Comparison of ENCODE assay signal across 1 cellular context in the genomic region with DNA sequence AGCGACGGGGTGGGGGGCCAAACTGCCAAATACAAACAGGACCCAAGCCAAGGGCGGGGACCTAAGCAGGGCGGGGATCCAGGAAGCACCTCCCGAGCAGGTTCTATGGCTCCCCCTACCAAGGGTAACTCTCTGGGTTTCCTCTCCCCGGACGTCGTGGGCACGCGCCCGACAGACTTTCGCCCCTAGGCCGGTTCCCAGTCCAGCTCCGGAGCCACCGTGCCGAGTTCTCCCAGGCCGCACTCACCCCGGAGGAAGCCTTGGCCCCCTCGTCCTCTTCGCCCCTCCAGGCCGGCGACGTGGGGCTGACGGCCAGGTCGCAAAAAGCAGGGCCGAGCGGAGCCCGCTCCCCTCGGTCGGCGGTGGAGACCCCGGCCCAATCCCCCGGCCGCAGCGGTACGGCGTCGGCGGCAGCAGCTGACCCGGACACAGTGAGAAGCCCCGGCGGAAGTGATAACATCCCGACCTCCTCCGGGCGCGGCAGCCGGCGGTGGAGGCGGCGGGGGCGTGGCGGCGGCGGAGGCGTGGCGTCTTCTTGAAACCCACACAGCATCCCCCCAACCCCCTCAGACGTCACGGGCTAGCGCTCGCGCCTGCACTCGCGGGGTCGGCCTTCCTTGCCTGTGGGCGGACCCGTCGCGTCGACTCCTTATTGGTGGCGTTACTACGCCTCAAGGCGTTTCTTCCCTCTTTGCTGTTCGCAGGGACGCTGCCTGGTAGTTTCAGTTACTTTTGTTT.
TF ChIP-seq lines count a peak whose summit lies in the region.

A gene with protein sequence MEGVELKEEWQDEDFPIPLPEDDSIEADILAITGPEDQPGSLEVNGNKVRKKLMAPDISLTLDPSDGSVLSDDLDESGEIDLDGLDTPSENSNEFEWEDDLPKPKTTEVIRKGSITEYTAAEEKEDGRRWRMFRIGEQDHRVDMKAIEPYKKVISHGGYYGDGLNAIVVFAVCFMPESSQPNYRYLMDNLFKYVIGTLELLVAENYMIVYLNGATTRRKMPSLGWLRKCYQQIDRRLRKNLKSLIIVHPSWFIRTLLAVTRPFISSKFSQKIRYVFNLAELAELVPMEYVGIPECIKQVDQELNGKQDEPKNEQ (minus strand): TSS at position 433 of the 738 bp plus-strand sequence. CDS start 6,863 bp downstream, outside the sequence.

TF ChIP-seq in H1, 55 proteins besides CTCF, POLR2A, EP300 and RAD21:
- TF ChIP-seq, protein P1, sequence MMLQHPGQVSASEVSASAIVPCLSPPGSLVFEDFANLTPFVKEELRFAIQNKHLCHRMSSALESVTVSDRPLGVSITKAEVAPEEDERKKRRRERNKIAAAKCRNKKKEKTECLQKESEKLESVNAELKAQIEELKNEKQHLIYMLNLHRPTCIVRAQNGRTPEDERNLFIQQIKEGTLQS (IDR thresholded peaks at IDR 0.05; ENCODE audit: insufficient read depth, low read depth, low read length) = no peak
- no peak for TF ChIP-seq CBX8 (IDR thresholded peaks at IDR 0.05; ENCODE audit: borderline replicate concordance, low read depth, low read length)
- peak; percentile 78; the same call in 1 of the 2 replicates for TF ChIP-seq EGR1 (IDR thresholded peaks at IDR 0.05; ENCODE audit: borderline replicate concordance, low read depth, low read length)
- TF ChIP-seq, protein P2, sequence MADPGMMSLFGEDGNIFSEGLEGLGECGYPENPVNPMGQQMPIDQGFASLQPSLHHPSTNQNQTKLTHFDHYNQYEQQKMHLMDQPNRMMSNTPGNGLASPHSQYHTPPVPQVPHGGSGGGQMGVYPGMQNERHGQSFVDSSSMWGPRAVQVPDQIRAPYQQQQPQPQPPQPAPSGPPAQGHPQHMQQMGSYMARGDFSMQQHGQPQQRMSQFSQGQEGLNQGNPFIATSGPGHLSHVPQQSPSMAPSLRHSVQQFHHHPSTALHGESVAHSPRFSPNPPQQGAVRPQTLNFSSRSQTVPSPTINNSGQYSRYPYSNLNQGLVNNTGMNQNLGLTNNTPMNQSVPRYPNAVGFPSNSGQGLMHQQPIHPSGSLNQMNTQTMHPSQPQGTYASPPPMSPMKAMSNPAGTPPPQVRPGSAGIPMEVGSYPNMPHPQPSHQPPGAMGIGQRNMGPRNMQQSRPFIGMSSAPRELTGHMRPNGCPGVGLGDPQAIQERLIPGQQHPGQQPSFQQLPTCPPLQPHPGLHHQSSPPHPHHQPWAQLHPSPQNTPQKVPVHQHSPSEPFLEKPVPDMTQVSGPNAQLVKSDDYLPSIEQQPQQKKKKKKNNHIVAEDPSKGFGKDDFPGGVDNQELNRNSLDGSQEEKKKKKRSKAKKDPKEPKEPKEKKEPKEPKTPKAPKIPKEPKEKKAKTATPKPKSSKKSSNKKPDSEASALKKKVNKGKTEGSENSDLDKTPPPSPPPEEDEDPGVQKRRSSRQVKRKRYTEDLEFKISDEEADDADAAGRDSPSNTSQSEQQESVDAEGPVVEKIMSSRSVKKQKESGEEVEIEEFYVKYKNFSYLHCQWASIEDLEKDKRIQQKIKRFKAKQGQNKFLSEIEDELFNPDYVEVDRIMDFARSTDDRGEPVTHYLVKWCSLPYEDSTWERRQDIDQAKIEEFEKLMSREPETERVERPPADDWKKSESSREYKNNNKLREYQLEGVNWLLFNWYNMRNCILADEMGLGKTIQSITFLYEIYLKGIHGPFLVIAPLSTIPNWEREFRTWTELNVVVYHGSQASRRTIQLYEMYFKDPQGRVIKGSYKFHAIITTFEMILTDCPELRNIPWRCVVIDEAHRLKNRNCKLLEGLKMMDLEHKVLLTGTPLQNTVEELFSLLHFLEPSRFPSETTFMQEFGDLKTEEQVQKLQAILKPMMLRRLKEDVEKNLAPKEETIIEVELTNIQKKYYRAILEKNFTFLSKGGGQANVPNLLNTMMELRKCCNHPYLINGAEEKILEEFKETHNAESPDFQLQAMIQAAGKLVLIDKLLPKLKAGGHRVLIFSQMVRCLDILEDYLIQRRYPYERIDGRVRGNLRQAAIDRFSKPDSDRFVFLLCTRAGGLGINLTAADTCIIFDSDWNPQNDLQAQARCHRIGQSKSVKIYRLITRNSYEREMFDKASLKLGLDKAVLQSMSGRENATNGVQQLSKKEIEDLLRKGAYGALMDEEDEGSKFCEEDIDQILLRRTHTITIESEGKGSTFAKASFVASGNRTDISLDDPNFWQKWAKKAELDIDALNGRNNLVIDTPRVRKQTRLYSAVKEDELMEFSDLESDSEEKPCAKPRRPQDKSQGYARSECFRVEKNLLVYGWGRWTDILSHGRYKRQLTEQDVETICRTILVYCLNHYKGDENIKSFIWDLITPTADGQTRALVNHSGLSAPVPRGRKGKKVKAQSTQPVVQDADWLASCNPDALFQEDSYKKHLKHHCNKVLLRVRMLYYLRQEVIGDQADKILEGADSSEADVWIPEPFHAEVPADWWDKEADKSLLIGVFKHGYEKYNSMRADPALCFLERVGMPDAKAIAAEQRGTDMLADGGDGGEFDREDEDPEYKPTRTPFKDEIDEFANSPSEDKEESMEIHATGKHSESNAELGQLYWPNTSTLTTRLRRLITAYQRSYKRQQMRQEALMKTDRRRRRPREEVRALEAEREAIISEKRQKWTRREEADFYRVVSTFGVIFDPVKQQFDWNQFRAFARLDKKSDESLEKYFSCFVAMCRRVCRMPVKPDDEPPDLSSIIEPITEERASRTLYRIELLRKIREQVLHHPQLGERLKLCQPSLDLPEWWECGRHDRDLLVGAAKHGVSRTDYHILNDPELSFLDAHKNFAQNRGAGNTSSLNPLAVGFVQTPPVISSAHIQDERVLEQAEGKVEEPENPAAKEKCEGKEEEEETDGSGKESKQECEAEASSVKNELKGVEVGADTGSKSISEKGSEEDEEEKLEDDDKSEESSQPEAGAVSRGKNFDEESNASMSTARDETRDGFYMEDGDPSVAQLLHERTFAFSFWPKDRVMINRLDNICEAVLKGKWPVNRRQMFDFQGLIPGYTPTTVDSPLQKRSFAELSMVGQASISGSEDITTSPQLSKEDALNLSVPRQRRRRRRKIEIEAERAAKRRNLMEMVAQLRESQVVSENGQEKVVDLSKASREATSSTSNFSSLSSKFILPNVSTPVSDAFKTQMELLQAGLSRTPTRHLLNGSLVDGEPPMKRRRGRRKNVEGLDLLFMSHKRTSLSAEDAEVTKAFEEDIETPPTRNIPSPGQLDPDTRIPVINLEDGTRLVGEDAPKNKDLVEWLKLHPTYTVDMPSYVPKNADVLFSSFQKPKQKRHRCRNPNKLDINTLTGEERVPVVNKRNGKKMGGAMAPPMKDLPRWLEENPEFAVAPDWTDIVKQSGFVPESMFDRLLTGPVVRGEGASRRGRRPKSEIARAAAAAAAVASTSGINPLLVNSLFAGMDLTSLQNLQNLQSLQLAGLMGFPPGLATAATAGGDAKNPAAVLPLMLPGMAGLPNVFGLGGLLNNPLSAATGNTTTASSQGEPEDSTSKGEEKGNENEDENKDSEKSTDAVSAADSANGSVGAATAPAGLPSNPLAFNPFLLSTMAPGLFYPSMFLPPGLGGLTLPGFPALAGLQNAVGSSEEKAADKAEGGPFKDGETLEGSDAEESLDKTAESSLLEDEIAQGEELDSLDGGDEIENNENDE (IDR thresholded peaks at IDR 0.05; ENCODE audit: insufficient replicate concordance, low read length) = no peak
- TF ChIP-seq GABPA (IDR thresholded peaks at IDR 0.05; ENCODE audit: borderline replicate concordance, insufficient read depth, low read length) = peak; percentile 85
- peak; percentile 89 for TF ChIP-seq CREB1 (IDR thresholded peaks at IDR 0.05)
- TF ChIP-seq HDAC2 (IDR thresholded peaks at IDR 0.05; ENCODE audit: borderline replicate concordance in 1 of 2, low read depth in 2 of 2, low read length in 2 of 2) = no peak
- peak; percentile 97 for TF ChIP-seq PHF8 (conservative IDR thresholded peaks at IDR 0.05; ENCODE audit: low read depth, low read length)
- TF ChIP-seq ZNF274 (IDR thresholded peaks at IDR 0.05; ENCODE audit: borderline replicate concordance, extremely low read depth, low read length) = no peak
- 0 out of 2 replicates have a peak, but pooled peaks have one; percentile 52 for TF ChIP-seq BRCA1 (IDR thresholded peaks at IDR 0.05; ENCODE audit: low read depth, low read length)
- peak; percentile 68; the same call in 1 of the 2 replicates for TF ChIP-seq SP1 (IDR thresholded peaks at IDR 0.05; ENCODE audit: low read depth, low read length)
- TF ChIP-seq POLR2AphosphoS5 (IDR thresholded peaks at IDR 0.05; ENCODE audit: low read depth, low read length) = peak; percentile 86
- TF ChIP-seq, protein P3, sequence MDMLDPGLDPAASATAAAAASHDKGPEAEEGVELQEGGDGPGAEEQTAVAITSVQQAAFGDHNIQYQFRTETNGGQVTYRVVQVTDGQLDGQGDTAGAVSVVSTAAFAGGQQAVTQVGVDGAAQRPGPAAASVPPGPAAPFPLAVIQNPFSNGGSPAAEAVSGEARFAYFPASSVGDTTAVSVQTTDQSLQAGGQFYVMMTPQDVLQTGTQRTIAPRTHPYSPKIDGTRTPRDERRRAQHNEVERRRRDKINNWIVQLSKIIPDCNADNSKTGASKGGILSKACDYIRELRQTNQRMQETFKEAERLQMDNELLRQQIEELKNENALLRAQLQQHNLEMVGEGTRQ (IDR thresholded peaks at IDR 0.05; ENCODE audit: low read length) = no peak
- no peak for TF ChIP-seq KDM5A (IDR thresholded peaks at IDR 0.05; ENCODE audit: low read length)
- TF ChIP-seq RXRA (IDR thresholded peaks at IDR 0.05; ENCODE audit: insufficient read depth, low read depth, low read length) = no peak
- TF ChIP-seq SIN3A (conservative IDR thresholded peaks at IDR 0.05 in 1 of 2, IDR thresholded peaks at IDR 0.05 in 1 of 2; ENCODE audit: low read depth in 1 of 2, low read length in 2 of 2) = peak; percentile 33 to 47; a peak in 1 of 4 replicates
- no peak for TF ChIP-seq SAP30 (IDR thresholded peaks at IDR 0.05; ENCODE audit: insufficient read depth, insufficient replicate concordance, low read length)
- TF ChIP-seq, protein P4, sequence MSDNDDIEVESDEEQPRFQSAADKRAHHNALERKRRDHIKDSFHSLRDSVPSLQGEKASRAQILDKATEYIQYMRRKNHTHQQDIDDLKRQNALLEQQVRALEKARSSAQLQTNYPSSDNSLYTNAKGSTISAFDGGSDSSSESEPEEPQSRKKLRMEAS (IDR thresholded peaks at IDR 0.05) = peak; percentile 54
- TF ChIP-seq SIX5 (IDR thresholded peaks at IDR 0.05; ENCODE audit: low read depth, low read length) = no peak
- TF ChIP-seq YY1 (IDR thresholded peaks at IDR 0.05; ENCODE audit: low read depth, low read length) = 0 out of 2 replicates have a peak, but pooled peaks have one; percentile 9
- TF ChIP-seq TAF1 (IDR thresholded peaks at IDR 0.05; ENCODE audit: low read depth, low read length) = peak; percentile 93
- peak; percentile 80 for TF ChIP-seq TBP (IDR thresholded peaks at IDR 0.05; ENCODE audit: low read depth, low read length)
- TF ChIP-seq, protein P5, sequence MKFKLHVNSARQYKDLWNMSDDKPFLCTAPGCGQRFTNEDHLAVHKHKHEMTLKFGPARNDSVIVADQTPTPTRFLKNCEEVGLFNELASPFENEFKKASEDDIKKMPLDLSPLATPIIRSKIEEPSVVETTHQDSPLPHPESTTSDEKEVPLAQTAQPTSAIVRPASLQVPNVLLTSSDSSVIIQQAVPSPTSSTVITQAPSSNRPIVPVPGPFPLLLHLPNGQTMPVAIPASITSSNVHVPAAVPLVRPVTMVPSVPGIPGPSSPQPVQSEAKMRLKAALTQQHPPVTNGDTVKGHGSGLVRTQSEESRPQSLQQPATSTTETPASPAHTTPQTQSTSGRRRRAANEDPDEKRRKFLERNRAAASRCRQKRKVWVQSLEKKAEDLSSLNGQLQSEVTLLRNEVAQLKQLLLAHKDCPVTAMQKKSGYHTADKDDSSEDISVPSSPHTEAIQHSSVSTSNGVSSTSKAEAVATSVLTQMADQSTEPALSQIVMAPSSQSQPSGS (IDR thresholded peaks at IDR 0.05; ENCODE audit: low read length) = 0 out of 2 replicates have a peak, but pooled peaks have one; percentile 7
- no peak for TF ChIP-seq RNF2 (IDR thresholded peaks at IDR 0.05; ENCODE audit: borderline replicate concordance, low read depth, low read length, missing control alignments, poor library complexity, severe bottlenecking)
- TF ChIP-seq KDM4A (IDR thresholded peaks at IDR 0.05; ENCODE audit: low read depth, low read length, severe bottlenecking) = peak; percentile 66
- no peak for TF ChIP-seq JUN (IDR thresholded peaks at IDR 0.05; ENCODE audit: low read depth, low read length)
- TF ChIP-seq BACH1 (IDR thresholded peaks at IDR 0.05; ENCODE audit: low read length) = peak; percentile 65; the same call in 1 of the 2 replicates
- TF ChIP-seq ASH2L (IDR thresholded peaks at IDR 0.05; ENCODE audit: low read length) = peak; percentile 97
- TF ChIP-seq FOSL1 (IDR thresholded peaks at IDR 0.05; ENCODE audit: insufficient read depth, low read depth, low read length) = peak; percentile 40; the same call in 1 of the 2 replicates
- TF ChIP-seq RBBP5 (IDR thresholded peaks at IDR 0.05; ENCODE audit: borderline replicate concordance, low read depth, low read length) = peak; percentile 90
- TF ChIP-seq SRF (IDR thresholded peaks at IDR 0.05; ENCODE audit: low read depth, low read length) = no peak
- TF ChIP-seq HDAC6 (IDR thresholded peaks at IDR 0.05; ENCODE audit: low read depth, low read length) = no peak
- TF ChIP-seq CHD2 (IDR thresholded peaks at IDR 0.05; ENCODE audit: low read length) = peak; percentile 72; the same call in 1 of the 2 replicates
- no peak for TF ChIP-seq POU5F1 (IDR thresholded peaks at IDR 0.05; ENCODE audit: low read depth, low read length)
- TF ChIP-seq, protein P6, sequence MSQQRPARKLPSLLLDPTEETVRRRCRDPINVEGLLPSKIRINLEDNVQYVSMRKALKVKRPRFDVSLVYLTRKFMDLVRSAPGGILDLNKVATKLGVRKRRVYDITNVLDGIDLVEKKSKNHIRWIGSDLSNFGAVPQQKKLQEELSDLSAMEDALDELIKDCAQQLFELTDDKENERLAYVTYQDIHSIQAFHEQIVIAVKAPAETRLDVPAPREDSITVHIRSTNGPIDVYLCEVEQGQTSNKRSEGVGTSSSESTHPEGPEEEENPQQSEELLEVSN (IDR thresholded peaks at IDR 0.05) = 0 out of 2 replicates have a peak, but pooled peaks have one; percentile 46
- no peak for TF ChIP-seq CEBPB (IDR thresholded peaks at IDR 0.05; ENCODE audit: low read depth, low read length)
- peak; percentile 54 for TF ChIP-seq TAF7 (optimal IDR thresholded peaks at IDR 0.05; ENCODE audit: borderline replicate concordance, low read depth, low read length)
